1 cellular context compared by ENCODE assay signal in the genomic region with DNA sequence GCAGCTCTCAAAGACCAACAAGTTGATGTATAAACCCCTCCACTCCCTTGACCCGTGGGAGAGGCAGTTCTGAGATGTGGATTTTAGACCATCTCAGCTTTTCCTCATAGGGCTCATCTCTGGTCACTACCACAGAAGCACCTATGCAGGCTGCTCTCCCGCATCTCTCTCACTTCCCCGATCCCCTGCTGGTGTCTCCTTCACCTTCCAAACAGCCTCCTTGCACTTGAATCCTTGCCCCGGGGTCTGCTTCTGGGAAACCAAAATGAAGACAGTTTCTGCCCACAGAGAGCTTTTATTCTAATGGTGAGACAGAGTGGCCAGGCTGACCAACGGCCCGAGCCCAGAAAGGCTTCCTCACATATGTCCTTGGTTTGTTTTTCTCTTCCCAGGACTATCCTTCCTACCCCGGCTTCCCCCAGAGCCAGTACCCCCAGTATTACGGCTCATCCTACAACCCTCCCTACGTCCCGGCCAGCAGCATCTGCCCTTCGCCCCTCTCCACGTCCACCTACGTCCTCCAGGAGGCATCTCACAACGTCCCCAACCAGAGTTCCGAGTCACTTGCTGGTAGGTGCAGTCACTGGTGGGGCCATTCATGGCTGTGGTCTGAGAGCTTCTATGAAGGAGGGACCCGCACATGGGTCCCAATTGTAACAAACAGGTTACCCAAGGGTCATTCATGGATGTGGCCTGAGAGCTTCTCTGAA.
TF ChIP-seq lines count a peak whose summit lies in the region.

No MANE protein-coding gene starts in this region.

TF ChIP-seq in IMR-90, 13 proteins besides CTCF, POLR2A, EP300 and RAD21:
- TF ChIP-seq RFX5 (IDR thresholded peaks at IDR 0.05; ENCODE audit: low read depth, low read length) (no peak), BHLHE40 (IDR thresholded peaks at IDR 0.05; ENCODE audit: low read depth, low read length) (no peak), MAFK (IDR thresholded peaks at IDR 0.05; ENCODE audit: low read depth, low read length) (no peak), CEBPB (IDR thresholded peaks at IDR 0.05; ENCODE audit: low read depth, low read length) (no peak), SMC3 (IDR thresholded peaks at IDR 0.05; ENCODE audit: low read depth, low read length) (no peak), RCOR1 (IDR thresholded peaks at IDR 0.05; ENCODE audit: insufficient replicate concordance, low read length) (no peak), NFE2L2 (IDR thresholded peaks at IDR 0.05; ENCODE audit: low read depth, low read length) (no peak), MAZ (IDR thresholded peaks at IDR 0.05; ENCODE audit: borderline replicate concordance, low read depth, low read length) (no peak), CHD1 (IDR thresholded peaks at IDR 0.05; ENCODE audit: low read depth, low read length) (no peak), MXI1 (IDR thresholded peaks at IDR 0.05; ENCODE audit: borderline replicate concordance, low read depth, low read length) (no peak), FOS (IDR thresholded peaks at IDR 0.05; ENCODE audit: low read depth, low read length) (no peak)
- TF ChIP-seq, protein P1, sequence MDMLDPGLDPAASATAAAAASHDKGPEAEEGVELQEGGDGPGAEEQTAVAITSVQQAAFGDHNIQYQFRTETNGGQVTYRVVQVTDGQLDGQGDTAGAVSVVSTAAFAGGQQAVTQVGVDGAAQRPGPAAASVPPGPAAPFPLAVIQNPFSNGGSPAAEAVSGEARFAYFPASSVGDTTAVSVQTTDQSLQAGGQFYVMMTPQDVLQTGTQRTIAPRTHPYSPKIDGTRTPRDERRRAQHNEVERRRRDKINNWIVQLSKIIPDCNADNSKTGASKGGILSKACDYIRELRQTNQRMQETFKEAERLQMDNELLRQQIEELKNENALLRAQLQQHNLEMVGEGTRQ (IDR thresholded peaks at IDR 0.05; ENCODE audit: low read depth, low read length) = no peak
- TF ChIP-seq, protein P2, sequence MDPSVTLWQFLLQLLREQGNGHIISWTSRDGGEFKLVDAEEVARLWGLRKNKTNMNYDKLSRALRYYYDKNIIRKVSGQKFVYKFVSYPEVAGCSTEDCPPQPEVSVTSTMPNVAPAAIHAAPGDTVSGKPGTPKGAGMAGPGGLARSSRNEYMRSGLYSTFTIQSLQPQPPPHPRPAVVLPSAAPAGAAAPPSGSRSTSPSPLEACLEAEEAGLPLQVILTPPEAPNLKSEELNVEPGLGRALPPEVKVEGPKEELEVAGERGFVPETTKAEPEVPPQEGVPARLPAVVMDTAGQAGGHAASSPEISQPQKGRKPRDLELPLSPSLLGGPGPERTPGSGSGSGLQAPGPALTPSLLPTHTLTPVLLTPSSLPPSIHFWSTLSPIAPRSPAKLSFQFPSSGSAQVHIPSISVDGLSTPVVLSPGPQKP (IDR thresholded peaks at IDR 0.05; ENCODE audit: borderline replicate concordance, low read depth, low read length) = no peak
TF ChIP-seq in IMR-90: peak in this region for 0.
